8 cellular contexts compared by ENCODE assay signal in the genomic region with DNA sequence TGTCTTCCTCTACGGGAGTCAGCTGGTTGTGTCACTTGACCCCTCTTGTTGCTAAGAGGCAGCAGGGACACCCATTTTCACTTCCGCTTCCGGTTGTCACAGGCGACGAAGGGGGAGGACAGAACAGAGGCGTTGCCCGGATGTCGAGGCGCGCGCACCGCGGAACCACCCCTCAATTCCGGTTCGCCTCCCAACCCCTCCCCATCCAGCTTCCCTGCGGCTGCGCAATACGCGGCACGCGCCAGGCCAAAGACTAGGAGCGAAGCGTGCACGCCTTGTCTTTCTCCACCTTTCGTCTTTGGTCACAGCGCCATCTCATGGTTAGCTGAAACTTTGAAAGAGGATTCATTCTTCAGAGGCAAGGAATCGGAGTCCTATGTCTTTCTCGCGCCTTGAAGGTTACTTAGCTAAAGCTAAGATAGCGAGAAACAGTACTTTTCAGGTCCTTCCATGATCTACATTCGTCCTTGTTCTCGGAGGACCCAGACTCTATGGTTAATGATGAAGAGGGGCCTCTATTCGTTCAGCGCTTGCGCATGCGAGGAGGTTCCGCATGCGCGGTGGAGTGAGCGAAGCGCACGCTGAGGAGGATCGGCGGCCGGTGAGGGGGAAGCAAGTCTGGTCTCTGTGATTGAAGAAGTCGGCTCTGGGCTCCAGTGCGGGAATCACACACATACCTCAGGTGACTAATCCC. TPM values are rescaled to one million over a fixed set of nuclear protein-coding genes. Genes with fewer than 3 reads are reported as not detected.
A peak's percentile ranks its signal among the peaks of the same experiment; 100 is the strongest.
DNase-seq lines count a peak whose midpoint lies in the region; ATAC-seq and TF ChIP-seq lines count a peak whose summit lies in the region.

A gene (minus strand): TSS at position 30 of the 694 bp plus-strand sequence. CDS start 106 bp downstream, outside the sequence.
A gene (plus strand): TSS at position 554 of the 694 bp plus-strand sequence. CDS start 4,440 bp downstream, outside the sequence.

- intact Hi-C loops in left ventricle myocardium superior (cut with micrococcal nuclease) (no loop called here), psoas muscle (cut with DNase I) (no loop called here), uterus (cut with DNase I; ENCODE audit: low total_unique reads) (no loop called here)

- peaks cover 2% of the 10 kb centered on the region for H3K36me3 Mint-ChIP-seq in T-helper 17 cell (ENCODE audit: low read depth)

- H3K9me3 ChIP-seq in T-helper 17 cell (ENCODE audit: control insufficient read depth, low read length, poor library complexity, severe bottlenecking) (no peaks in the 10 kb centered on the region), psoas muscle (no peaks in the 10 kb centered on the region), uterus (no peaks in the 10 kb centered on the region)

- ATAC-seq in HG02884 (IDR thresholded peaks at IDR 0.05; ENCODE audit: unreplicated experiment) (peak; percentile 91), T-helper 17 cell (peak; percentile 92), left ventricle myocardium superior (peak; percentile 98), psoas muscle (peak; percentile 97 to 98 (median 98))

- H3K27ac Mint-ChIP-seq in T-helper 17 cell = peak within 1 kb of the TSS; percentile 98

- in situ Hi-C loops in GM13976 (cut with MboI; ENCODE audit: low sequenced_read_pairs, unreplicated experiment) = no loop called here

- no peaks in the 10 kb centered on the region for H3K27me3 Mint-ChIP-seq in T-helper 17 cell

- peak within 1 kb of the TSS; percentile 98 for H3K4me3 Mint-ChIP-seq in T-helper 17 cell

- peaks cover 48% of the 10 kb centered on the region for H3K4me1 Mint-ChIP-seq in T-helper 17 cell

- DNase-seq in GM13976 (ENCODE audit: low spot score) (peak; percentile 96), NCI-H1694 (lab: John Stamatoyannopoulos, UW) (peak; percentile 99), T-helper 17 cell (peak; percentile 98 to 99 (median 99)), left ventricle myocardium superior (peak; percentile 100), psoas muscle (peak; percentile 99 to 100), uterus (peak; percentile 99)

- H3K27me3 ChIP-seq in psoas muscle (ENCODE audit: insufficient read depth in 3 of 3, low read length in 2 of 3) = no peaks in the 10 kb centered on the region
- H3K27me3 ChIP-seq in uterus = no peaks in the 10 kb centered on the region

- TF ChIP-seq CTCF in GM13976 (IDR thresholded peaks at IDR 0.05; ENCODE audit: borderline replicate concordance, control extremely low read depth, extremely low read depth, insufficient read depth, missing control alignments) (peak; percentile 85), psoas muscle (IDR thresholded peaks at IDR 0.05) (peak; percentile 93), uterus (IDR thresholded peaks at IDR 0.05) (peak; percentile 97 to 100 (median 98))

- peak within 1 kb of the TSS; percentile 92 for H3K4me3 ChIP-seq in psoas muscle
- peak within 1 kb of the TSS; percentile 80 to 84 for H3K4me3 ChIP-seq in uterus

- H3K27ac ChIP-seq in angular gyrus (ENCODE audit: low read depth, low read length) = peak within 1 kb of the TSS; percentile 100
- peak within 1 kb of the TSS; percentile 98 for H3K27ac ChIP-seq in psoas muscle
- peak within 1 kb of the TSS; percentile 92 to 98 for H3K27ac ChIP-seq in uterus

- H3K36me3 ChIP-seq in psoas muscle (ENCODE audit: insufficient read depth in 1 of 2, low read depth in 1 of 2) (peaks cover 0 to 26% of the 10 kb centered on the region in 2 donors), uterus (no peaks in the 10 kb centered on the region)

- TF ChIP-seq POLR2A in uterus (IDR thresholded peaks at IDR 0.05) = peak in 1 of 2 donors; percentile 58

- H3K4me1 ChIP-seq in psoas muscle (peaks cover 57% of the 10 kb centered on the region), uterus (peaks cover 5 to 6% of the 10 kb centered on the region in 2 donors)

- WGBS in psoas muscle, 3 donors = 0% methylated on average over 47 of the region's 47 CpGs

RNA-seq across cellular contexts. Expression of the first gene that starts in this region (rescaled TPM):
- total RNA-seq in T-helper 17 cell (10 to 100 TPM; 41.0 to 47.4 TPM), left ventricle myocardium superior (155 TPM), psoas muscle (10 to 100 TPM; 54.1 to 76.4 (median 66.5) TPM), uterus (10 to 100 TPM; 28.5 to 60.8 (median 35.5) TPM)
- polyA plus RNA-seq in psoas muscle = 100 to 1,000 TPM in 1 of 3 donors, 10 to 100 TPM in 2; 58.6 to 133 (median 81.3) TPM

RNA-seq across cellular contexts. Expression of the second gene that starts in this region (rescaled TPM):
- 10 to 100 TPM; 38.4 to 49.7 TPM for total RNA-seq in T-helper 17 cell
- total RNA-seq in left ventricle myocardium superior = 104 TPM
- 100 to 1,000 TPM in 3 of 4 donors, 10 to 100 TPM in 1; 89.7 to 144 (median 125) TPM for total RNA-seq in psoas muscle
- 100 to 1,000 TPM; 112 to 299 (median 286) TPM for polyA plus RNA-seq in psoas muscle
- 100 to 1,000 TPM in 2 of 4 donors, 10 to 100 TPM in 2; 60.9 to 111 (median 85.7) TPM for total RNA-seq in uterus

Comparison
In these comparisons a context has a peak if more than half of its experiments do, and no peak if none do; other contexts are left out.
1. Peak in every context shown above with its lines: DNase-seq, ATAC-seq, H3K4me3 ChIP-seq and H3K27ac ChIP-seq.